19 cellular contexts compared by ENCODE assay signal in genomic region chr3:132315851-132316250, GRCh38. TPM values are rescaled to one million over a fixed set of nuclear protein-coding genes. Genes with fewer than 3 reads are reported as not detected.
"Had no signal": no experiment of that assay in that cellular context is flagged by ENCODE, and none has a peak within 500 bp of the region (broad histone marks: within the 10 kb centered on the region; RNA-seq: fewer than 3 reads in every experiment).

No MANE protein-coding gene starts in this region.

- H3K36me3 ChIP-seq: colonic mucosa, esophagus muscularis mucosa, gastroesophageal sphincter, heart right ventricle, tibial artery had no signal

- H3K4me3 ChIP-seq: colonic mucosa, esophagus muscularis mucosa, gastroesophageal sphincter, heart right ventricle, lung, tibial artery had no signal

- H3K27ac ChIP-seq: esophagus muscularis mucosa, gastroesophageal sphincter, tibial artery had no signal

- ATAC-seq: activated CD8-positive, alpha-beta memory T cell treated with anti-CD3 and anti-CD28 coated beads, Interleukin-2, amount 10 ng/mL, durations not matched to agents 7 days and 5 days; gastroesophageal sphincter; heart right ventricle; left colon; naive thymus-derived CD4-positive, alpha-beta T cell; stimulated activated memory B cell treated with anti-CD40 and anti-IgM and Interleukin-4, amounts not matched to agents 10 μg/mL and 1 μg/mL and 100 μg/mL, for 72 hours had no signal

- H3K4me1 ChIP-seq: colonic mucosa, parathyroid adenoma had no signal

- H3K9me3 ChIP-seq: colonic mucosa, esophagus muscularis mucosa, gastroesophageal sphincter, heart right ventricle, tibial artery had no signal

- H3K9ac ChIP-seq: parathyroid adenoma had no signal

- DNase-seq: activated CD4-positive, alpha-beta memory T cell treated with anti-CD3 and anti-CD28 coated beads for 36 hours; activated CD8-positive, alpha-beta memory T cell treated with anti-CD3 and anti-CD28 coated beads, Interleukin-2, amount 10 ng/mL, durations not matched to agents 7 days and 5 days; activated naive CD4-positive, alpha-beta T cell treated with anti-CD3 and anti-CD28 coated beads, Interleukin-2, amount 10 ng/mL, durations not matched to agents 7 days and 5 days; activated T-cell treated with anti-CD3 and anti-CD28 coated beads, Interleukin-2, amount 50 U/mL, for 1 hour; caudate nucleus; colonic mucosa; effector CD4-positive, alpha-beta T cell; heart right ventricle; left colon; naive thymus-derived CD4-positive, alpha-beta T cell; retina; T-helper 1 cell; tibial artery had no signal

- H3K27me3 ChIP-seq: colonic mucosa, esophagus muscularis mucosa, heart right ventricle had no signal

RNA-seq across cellular contexts. Expression of gene ACP3, which starts 1.4 kb away (rescaled TPM):
- total RNA-seq: activated CD4-positive, alpha-beta memory T cell treated with anti-CD3 and anti-CD28 coated beads for 36 hours; activated CD8-positive, alpha-beta memory T cell treated with anti-CD3 and anti-CD28 coated beads, Interleukin-2, amount 10 ng/mL, durations not matched to agents 7 days and 5 days; activated T-helper 2 cell treated with anti-CD3 and anti-CD28 coated beads, Interferon-gamma antibody, Interleukin-2, Interleukin-4, amounts not matched to agents 10 μg/mL and 5 μg/mL and 100 μg/mL, durations not matched to agents 14 hours and 24 hours and 36 hours had no signal
- polyA plus RNA-seq: naive thymus-derived CD4-positive, alpha-beta T cell had no signal
